In the genomic region with DNA sequence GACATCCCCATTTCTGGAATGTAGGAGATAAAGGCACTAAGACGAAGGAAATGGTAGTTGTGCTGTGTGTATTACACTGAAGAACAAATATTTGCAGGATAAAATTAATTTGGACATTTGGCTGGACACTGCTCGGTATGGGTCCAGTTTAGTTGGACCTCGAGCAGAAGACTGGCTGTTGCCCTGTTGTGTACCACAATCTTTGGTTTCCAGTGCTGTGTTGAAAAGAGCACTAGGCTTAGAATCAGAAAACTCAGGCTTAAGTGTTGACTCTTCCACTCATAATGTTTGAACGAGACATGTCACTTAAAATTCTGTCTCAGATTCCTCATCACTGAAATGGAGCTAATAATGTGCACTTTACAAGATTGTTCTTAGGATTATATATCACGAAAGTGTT, we compare ENCODE assay signal across 9 cellular contexts. TPM values are rescaled to one million over a fixed set of nuclear protein-coding genes. Genes with fewer than 3 reads are reported as not detected.
DNase-seq lines count a peak whose midpoint lies in the region; ATAC-seq and TF ChIP-seq lines count a peak whose summit lies in the region.
"Had no signal": no experiment of that assay in that cellular context is flagged by ENCODE, and none has a peak within 500 bp of the region (broad histone marks: within the 10 kb centered on the region; RNA-seq: fewer than 3 reads in every experiment).

No MANE protein-coding gene starts in this region.

- no peaks in the 10 kb centered on the region for H3K9me3 Mint-ChIP-seq in activated T-helper 17 cell treated with anti-CD3 and anti-CD28 coated beads, Interleukin-2, amount 50 U/mL, for 72 hours

- H3K4me3 ChIP-seq in AG04449 (ENCODE audit: low read depth, low read length), result peak overlapping the region; percentile 85
- H3K4me3 ChIP-seq in GM12865 (ENCODE audit: low read depth, low read length), result peak overlapping the region; percentile 68
- peak overlapping the region; percentile 69 to 83 (median 72) for H3K4me3 ChIP-seq in right lobe of liver
- H3K4me3 ChIP-seq in tibial artery, result peak overlapping the region in 1 of 2 donors; percentile 83

- intact Hi-C loops in right lobe of liver (cut with DNase I) (loop anchor here in 1 of 2 donors (10.0 kb wide), 1 partner anchor 162 kb away; a partner anchor contains a TSS), tibial artery (cut with DNase I; ENCODE audit: low total_unique reads) (loop anchor here (5.0 to 10.0 kb wide), 3 partner anchors 164 to 1609 kb away; a partner anchor contains a TSS)

- TF ChIP-seq POLR2A in right lobe of liver (IDR thresholded peaks at IDR 0.05), result no peak

- peaks cover 0 to 56% (median 12%) of the 10 kb centered on the region in 4 donors for H3K4me1 ChIP-seq in right lobe of liver
- H3K4me1 ChIP-seq in tibial artery, result peaks cover 0 to 13% (median 6%) of the 10 kb centered on the region in 4 donors

- no peak for TF ChIP-seq CTCF in AG04449 (IDR thresholded peaks at IDR 0.05; ENCODE audit: insufficient read depth, low read length, missing control alignments)
- no peak for TF ChIP-seq CTCF in GM12865 (IDR thresholded peaks at IDR 0.05; ENCODE audit: insufficient read depth, low read depth, low read length, missing control alignments)
- TF ChIP-seq CTCF in right lobe of liver (IDR thresholded peaks at IDR 0.05), result no peak
- TF ChIP-seq CTCF in tibial artery (IDR thresholded peaks at IDR 0.05), result no peak

- peak overlapping the region; percentile 97 for H3K4me3 Mint-ChIP-seq in activated T-helper 17 cell treated with anti-CD3 and anti-CD28 coated beads, Interleukin-2, amount 50 U/mL, for 72 hours

- peaks cover 10% of the 10 kb centered on the region for H3K4me1 Mint-ChIP-seq in activated T-helper 17 cell treated with anti-CD3 and anti-CD28 coated beads, Interleukin-2, amount 50 U/mL, for 72 hours

- H3K27ac ChIP-seq in right lobe of liver (peak overlapping the region in 2 of 3 donors; percentile 67 to 70), tibial artery (no peak overlapping the region)

- ATAC-seq in activated T-helper 17 cell treated with anti-CD3 and anti-CD28 coated beads, Interleukin-2, amount 50 U/mL, for 72 hours (replicated peaks), result no peak
- ATAC-seq in right lobe of liver (peak in 2 of 4 donors; percentile 0 to 5), HG03095 (IDR thresholded peaks at IDR 0.05; ENCODE audit: unreplicated experiment) (no peak)

- H3K9me3 ChIP-seq in right lobe of liver (no peaks in the 10 kb centered on the region), tibial artery (no peaks in the 10 kb centered on the region)
- H3K9me3 ChIP-seq: HAP-1 had no signal

- H3K27ac Mint-ChIP-seq in activated T-helper 17 cell treated with anti-CD3 and anti-CD28 coated beads, Interleukin-2, amount 50 U/mL, for 72 hours, result peak overlapping the region; percentile 99

- WGBS in right lobe of liver (ENCODE audit: insufficient coverage, low coverage, low lambda C conversion rate, missing lambda C conversion rate), result 24% methylated on average over 5 of the region's 5 CpGs

- H3K36me3 Mint-ChIP-seq in activated T-helper 17 cell treated with anti-CD3 and anti-CD28 coated beads, Interleukin-2, amount 50 U/mL, for 72 hours (ENCODE audit: low read depth), result peaks cover 38% of the 10 kb centered on the region

- H3K27me3 Mint-ChIP-seq in activated T-helper 17 cell treated with anti-CD3 and anti-CD28 coated beads, Interleukin-2, amount 50 U/mL, for 72 hours, result no peaks in the 10 kb centered on the region

- POLR2A ChIA-PET in AG04449 (lab: Yijun Ruan, JAX), result no interaction called here

- no peaks in the 10 kb centered on the region for H3K36me3 ChIP-seq in right lobe of liver
- H3K36me3 ChIP-seq in tibial artery, result no peaks in the 10 kb centered on the region
- H3K36me3 ChIP-seq: HAP-1 had no signal

- CTCF ChIA-PET in AG04449 (lab: Yijun Ruan, JAX), result interaction anchor here (1.0 to 2.2 kb wide), 4 partner anchors 10 to 279 kb away, joined by 3 to 15 read pairs (median 8); no protein-coding TSS in a partner anchor

- DNase-seq in AG04449 (ENCODE audit: low read depth, low spot score) (no peak), GM12865 (ENCODE audit: low read depth) (no peak), right lobe of liver (no peak), NOMO-1 treated with dmso at 0.1 percent for 144 hours (lab: John Stamatoyannopoulos, UW; ENCODE audit: unreplicated experiment) (no peak), tibial artery (no peak)
- DNase-seq in activated effector memory CD4-positive, alpha-beta T cell treated with anti-CD3 and anti-CD28 coated beads, Interleukin-2, amount 50 U/mL, for 16 hours, result no peak

- no peaks in the 10 kb centered on the region for H3K27me3 ChIP-seq in right lobe of liver
- no peaks in the 10 kb centered on the region for H3K27me3 ChIP-seq in tibial artery

RNA-seq across cellular contexts. Expression of a gene that starts 1.2 kb away (rescaled TPM):
- 100 to 1,000 TPM; 130 to 164 TPM for total RNA-seq in activated T-helper 17 cell treated with anti-CD3 and anti-CD28 coated beads, Interleukin-2, amount 50 U/mL, for 72 hours
- 10 to 100 TPM; 23.6 to 70.5 (median 41.3) TPM for total RNA-seq in right lobe of liver

RNA-seq across cellular contexts. Expression of a gene that starts 16.3 kb away (rescaled TPM):
- not detected for total RNA-seq in activated T-helper 17 cell treated with anti-CD3 and anti-CD28 coated beads, Interleukin-2, amount 50 U/mL, for 72 hours
- not detected for total RNA-seq in right lobe of liver

RNA-seq across cellular contexts. Expression of a gene that starts 46.5 kb away (rescaled TPM):
- total RNA-seq in activated T-helper 17 cell treated with anti-CD3 and anti-CD28 coated beads, Interleukin-2, amount 50 U/mL, for 72 hours, result 10 to 100 TPM in 1 of 2 donors, 1 to 10 TPM in 1; 4.4 to 18.7 TPM
- total RNA-seq in right lobe of liver, result 10 to 100 TPM in 3 of 6 experiments, 1 to 10 TPM in 3; 3.0 to 11.4 (median 7.9) TPM

Comparison
In these comparisons a context has a peak if more than half of its experiments do, and no peak if none do; other contexts are left out.
1. H3K27ac ChIP-seq: peak in right lobe of liver (2 of 3); none in tibial artery (0 of 2).